19 cellular contexts compared by ENCODE assay signal in genomic region chr16:75942901-75943300, GRCh38.
"Had no signal": no experiment of that assay in that cellular context is flagged by ENCODE, and none has a peak within 500 bp of the region (broad histone marks: within the 10 kb centered on the region; RNA-seq: fewer than 3 reads in every experiment).

No MANE protein-coding gene starts in this region.

- ATAC-seq: gastrocnemius medialis, heart right ventricle, left cardiac atrium, left lung, left ventricle myocardium superior, lower lobe of right lung had no signal

- DNase-seq: dermis blood vessel endothelial cell; effector CD4-positive, alpha-beta T cell; effector memory CD4-positive, alpha-beta T cell; foreskin fibroblast; foreskin melanocyte; gastrocnemius medialis; glutamatergic neuron; head of caudate nucleus; heart right ventricle; hypothalamus; left cardiac atrium; left lung; left ventricle myocardium superior; lower lobe of right lung; midbrain had no signal

- H3K27me3 ChIP-seq: dorsolateral prefrontal cortex, esophagus muscularis mucosa, gastrocnemius medialis, left lung had no signal

- H3K36me3 Mint-ChIP-seq: memory B cell had no signal

- H3K36me3 ChIP-seq: esophagus muscularis mucosa, gastrocnemius medialis, heart right ventricle, left lung, lower lobe of right lung had no signal

- H3K4me3 ChIP-seq: coronary artery, dorsolateral prefrontal cortex, esophagus muscularis mucosa, gastrocnemius medialis, heart right ventricle, left lung, lower lobe of right lung had no signal

- H3K27ac Mint-ChIP-seq: memory B cell had no signal

- H3K9me3 ChIP-seq: esophagus muscularis mucosa, gastrocnemius medialis, left lung, lower lobe of right lung had no signal

- H3K4me1 Mint-ChIP-seq: memory B cell had no signal

- H3K4me3 Mint-ChIP-seq: memory B cell had no signal

- H3K27ac ChIP-seq: coronary artery, esophagus muscularis mucosa, gastrocnemius medialis, heart right ventricle, left lung, lower lobe of right lung had no signal

- H3K4me1 ChIP-seq: esophagus muscularis mucosa, gastrocnemius medialis, heart right ventricle, left lung, lower lobe of right lung had no signal
